ENCODE assay signal across 36 cellular contexts in genomic region chr3:138054057-138054456, GRCh38. TPM values are rescaled to one million over a fixed set of nuclear protein-coding genes. Genes with fewer than 3 reads are reported as not detected.
"Had no signal": no experiment of that assay in that cellular context is flagged by ENCODE, and none has a peak within 500 bp of the region (broad histone marks: within the 10 kb centered on the region; RNA-seq: fewer than 3 reads in every experiment).

No MANE protein-coding gene starts in this region.

- ATAC-seq: activated CD8-positive, alpha-beta T cell treated with anti-CD3 and anti-CD28 coated beads for 36 hours; activated naive CD4-positive, alpha-beta T cell treated with anti-CD3 and anti-CD28 coated beads, Interleukin-2, amount 50 U/mL, for 72 hours; activated T-cell treated with anti-CD3 and anti-CD28 coated beads, Interleukin-2, amount 50 U/mL, for 4 hours; activated T-cell treated with anti-CD3 and anti-CD28 coated beads, Interleukin-2, amount 50 U/mL, for 72 hours; activated T-helper 17 cell treated with anti-CD3 and anti-CD28 coated beads, Interleukin-2, amount 50 U/mL, for 72 hours; body of pancreas had no signal

- H3K9me3 ChIP-seq: adrenal gland, body of pancreas, breast epithelium had no signal

- H3K4me3 ChIP-seq: adrenal gland, body of pancreas, breast epithelium had no signal

- FAIRE-seq: astrocyte, TTC549 had no signal

- H3K27me3 ChIP-seq: adrenal gland, body of pancreas, brain microvascular endothelial cell, breast epithelium had no signal

- DNase-seq: activated B cell treated with CpG ODN at 0.5 μM for 24 hours; activated CD4-positive, alpha-beta memory T cell treated with anti-CD3 and anti-CD28 coated beads for 36 hours; activated CD4-positive, alpha-beta T cell treated with anti-CD3 and anti-CD28 coated beads for 4 hours; activated CD4-positive, alpha-beta T cell treated with anti-CD3 and anti-CD28 coated beads, Interleukin-2, amount 10 ng/mL, durations not matched to agents 24 days and 14 days; activated CD4-positive, alpha-beta T cell treated with anti-CD3 and anti-CD28 coated beads, Interleukin-2, amount 50 U/mL, for 1 hour; activated CD4-positive, alpha-beta T cell treated with anti-CD3 and anti-CD28 coated beads, Interleukin-2, amount 50 U/mL, for 4 hours; activated CD4-positive, CD25-positive, alpha-beta regulatory T cell treated with anti-CD3 and anti-CD28 coated beads, Interleukin-2, amount 50 U/mL, for 72 hours; activated CD8-positive, alpha-beta memory T cell treated with anti-CD3 and anti-CD28 coated beads, Interleukin-2, amount 50 U/mL, for 4 hours; activated CD8-positive, alpha-beta T cell treated with anti-CD3 and anti-CD28 coated beads for 36 hours; activated effector memory CD4-positive, alpha-beta T cell treated with anti-CD3 and anti-CD28 coated beads, Interleukin-2, amount 50 U/mL, for 16 hours; activated gamma-delta T cell treated with Interleukin-2 at 50 U/mL for 16 hours; activated naive CD4-positive, alpha-beta T cell; activated naive CD4-positive, alpha-beta T cell treated with anti-CD3 and anti-CD28 coated beads for 36 hours; activated naive CD4-positive, alpha-beta T cell treated with anti-CD3 and anti-CD28 coated beads, Interleukin-2, amount 50 U/mL, for 16 hours; activated naive CD8-positive, alpha-beta T cell treated with anti-CD3 and anti-CD28 coated beads for 36 hours; activated T-cell treated with anti-CD3 and anti-CD28 coated beads for 4 hours; activated T-cell treated with anti-CD3 and anti-CD28 coated beads, Interleukin-2, amount 50 U/mL, for 1 hour; activated T-cell treated with anti-CD3 and anti-CD28 coated beads, Interleukin-2, amount 50 U/mL, for 4 hours; activated T-cell treated with anti-CD3 and anti-CD28 coated beads, Interleukin-2, amount 50 U/mL, for 72 hours; adrenal gland; amniotic stem cell; aorta; body of pancreas; brain microvascular endothelial cell; central memory CD4-positive, alpha-beta T cell; T-helper 2 cell; T-helper 9 cell had no signal

- H3K4me1 ChIP-seq: body of pancreas, breast epithelium had no signal

- H3K27ac ChIP-seq: adrenal gland, body of pancreas, brain microvascular endothelial cell, breast epithelium, VCaP had no signal

- H3K36me3 ChIP-seq: adrenal gland, breast epithelium had no signal

RNA-seq across cellular contexts. Expression of gene CLDN18, which starts 44.1 kb away (rescaled TPM):
- total RNA-seq: activated B cell treated with CpG ODN at 0.5 μM for 24 hours; activated CD4-positive, alpha-beta memory T cell treated with anti-CD3 and anti-CD28 coated beads for 36 hours; activated CD4-positive, alpha-beta T cell treated with anti-CD3 and anti-CD28 coated beads, Interleukin-2, amount 10 ng/mL, durations not matched to agents 24 days and 14 days; activated CD8-positive, alpha-beta memory T cell treated with anti-CD3 and anti-CD28 coated beads for 36 hours; activated CD8-positive, alpha-beta T cell treated with anti-CD3 and anti-CD28 coated beads for 36 hours; activated naive CD4-positive, alpha-beta T cell treated with anti-CD3 and anti-CD28 coated beads for 36 hours; activated naive CD4-positive, alpha-beta T cell treated with anti-CD3 and anti-CD28 coated beads, Interleukin-2, amount 50 U/mL, for 72 hours; activated naive CD8-positive, alpha-beta T cell treated with anti-CD3 and anti-CD28 coated beads for 36 hours; activated T-cell treated with anti-CD3 and anti-CD28 coated beads, Interleukin-2, amount 50 U/mL, for 72 hours; activated T-helper 1 cell treated with anti-CD3 and anti-CD28 coated beads, Interleukin-12 subunit alpha, Interleukin-12 subunit beta, Interleukin-2, Interleukin-4 antibody, amounts not matched to agents 30 ng/mL and 10 ng/mL and 1 ng/mL, durations not matched to agents 14 hours and 24 hours and 36 hours; activated T-helper 17 cell treated with anti-CD3 and anti-CD28 coated beads, Interleukin-2, amount 50 U/mL, for 72 hours; aorta; astrocyte; breast epithelium; cardiac septum had no signal
